ENCODE assay signal across 30 cellular contexts in genomic region chr3:196600359-196600758, GRCh38. TPM values are rescaled to one million over a fixed set of nuclear protein-coding genes. Genes with fewer than 3 reads are reported as not detected.
"Had no signal": no experiment of that assay in that cellular context is flagged by ENCODE, and none has a peak within 500 bp of the region (broad histone marks: within the 10 kb centered on the region; RNA-seq: fewer than 3 reads in every experiment).

No MANE protein-coding gene starts in this region.

- H3K4me3 Mint-ChIP-seq: effector memory CD8-positive, alpha-beta T cell; mesothelial cell of epicardium; nephron; neural progenitor cell; stimulated activated naive CD8-positive, alpha-beta T cell treated with anti-CD3 and anti-CD28 coated beads, Interleukin-15, amount 100 ng/mL, for 72 hours had no signal

- H3K4me1 Mint-ChIP-seq: nephron had no signal

- H3K9me3 ChIP-seq: gastroesophageal sphincter, heart left ventricle, left lung, pancreas, suprapubic skin, transverse colon, upper lobe of right lung, uterus had no signal

- H3K36me3 ChIP-seq: gastroesophageal sphincter, heart left ventricle, left lung, neural progenitor cell, pancreas, suprapubic skin, transverse colon, upper lobe of right lung, uterus had no signal

- H3K36me3 Mint-ChIP-seq: mesothelial cell of epicardium, neural progenitor cell had no signal

- H3K4me1 ChIP-seq: foreskin keratinocyte, neural progenitor cell, pancreas, suprapubic skin, upper lobe of right lung, uterus had no signal

- H3K27ac Mint-ChIP-seq: mesothelial cell of epicardium; nephron; stimulated activated naive CD8-positive, alpha-beta T cell treated with anti-CD3 and anti-CD28 coated beads, Interleukin-15, amount 100 ng/mL, for 72 hours had no signal

- H3K4me2 ChIP-seq: neural progenitor cell, smooth muscle cell had no signal

- ATAC-seq: effector memory CD8-positive, alpha-beta T cell; esophagus mucosa; foreskin keratinocyte; gastroesophageal sphincter; heart left ventricle; left cardiac atrium; left lung; naive thymus-derived CD4-positive, alpha-beta T cell; pancreas; sciatic nerve; stimulated activated naive CD8-positive, alpha-beta T cell treated with anti-CD3 and anti-CD28 coated beads, Interleukin-15, amount 100 ng/mL, for 72 hours; upper lobe of right lung had no signal

- H3K4me3 ChIP-seq: gastroesophageal sphincter, heart left ventricle, left lung, neural progenitor cell, pancreas, smooth muscle cell, suprapubic skin, transverse colon, upper lobe of right lung, uterus had no signal

- H3K27me3 ChIP-seq: gastroesophageal sphincter, neural progenitor cell, pancreas, upper lobe of right lung, uterus had no signal

- H3K9me3 Mint-ChIP-seq: effector memory CD8-positive, alpha-beta T cell; mesothelial cell of epicardium; nephron; stimulated activated naive CD8-positive, alpha-beta T cell treated with anti-CD3 and anti-CD28 coated beads, Interleukin-15, amount 100 ng/mL, for 72 hours had no signal

- DNase-seq: cortex of kidney; effector memory CD8-positive, alpha-beta T cell; foreskin keratinocyte; heart left ventricle; hippocampal formation; left cardiac atrium; left lung; naive thymus-derived CD4-positive, alpha-beta T cell; occipital lobe; pancreas; retina; stimulated activated CD4-positive, alpha-beta T cell treated with anti-CD3 and anti-CD28 coated beads, Interleukin-12 subunit alpha, Interleukin-12 subunit beta, amount 100 ng/mL, for 4 hours; stimulated activated CD4-positive, alpha-beta T cell treated with anti-CD3 and anti-CD28 coated beads, Interleukin-1b, Interleukin-23, amount 100 ng/mL, for 48 hours; stimulated activated CD4-positive, alpha-beta T cell treated with anti-CD3 and anti-CD28 coated beads, Interleukin-4, amount 100 ng/mL, for 1 hour; stimulated activated CD8-positive, alpha-beta memory T cell treated with anti-CD3 and anti-CD28 coated beads, Interleukin-4, amount 100 ng/mL, for 48 hours; stimulated activated naive CD4-positive, alpha-beta T cell; stimulated activated naive CD8-positive, alpha-beta T cell treated with anti-CD3 and anti-CD28 coated beads, Interleukin-15, amount 100 ng/mL, for 72 hours; transverse colon; upper lobe of right lung; uterus had no signal

- H3K9ac ChIP-seq: neural progenitor cell had no signal

- H3K27ac ChIP-seq: epithelial cell of prostate, foreskin keratinocyte, gastroesophageal sphincter, heart left ventricle, left lung, neural progenitor cell, pancreas, suprapubic skin, transverse colon, upper lobe of right lung, uterus had no signal

- FAIRE-seq: islet of Langerhans, pancreas had no signal

RNA-seq across cellular contexts. Expression of gene NRROS, which starts 39.1 kb away (rescaled TPM):
- polyA plus RNA-seq: smooth muscle cell had no signal
